In the genomic region with DNA sequence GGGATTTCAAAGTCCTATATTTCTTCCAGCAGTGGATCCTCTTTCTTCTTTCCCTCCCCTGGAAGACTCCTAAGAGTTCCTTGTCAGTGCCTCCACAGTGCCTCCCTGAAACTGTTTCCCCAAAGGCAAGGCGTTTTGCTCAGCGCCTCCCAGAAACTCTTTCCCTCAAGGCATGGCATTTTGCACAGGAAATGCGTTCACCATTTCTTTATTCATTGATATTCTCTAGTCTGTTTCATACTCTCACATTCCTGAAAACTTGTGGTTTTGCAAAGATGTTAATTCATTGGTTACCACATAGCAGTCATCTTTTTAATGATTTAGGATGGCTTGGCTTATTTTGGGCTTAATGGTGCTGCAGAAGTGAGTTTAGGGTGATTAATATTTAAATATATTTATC, we compare ENCODE assay signal across 28 cellular contexts.
"Had no signal": no experiment of that assay in that cellular context is flagged by ENCODE, and none has a peak within 500 bp of the region (broad histone marks: within the 10 kb centered on the region; RNA-seq: fewer than 3 reads in every experiment).

No MANE protein-coding gene starts in this region.

- DNase-seq: dermis blood vessel endothelial cell; dorsolateral prefrontal cortex; effector CD4-positive, alpha-beta T cell; effector memory CD4-positive, alpha-beta T cell; erythroblast; esophagus squamous epithelium; foreskin fibroblast; gastrocnemius medialis; glutamatergic neuron; head of caudate nucleus; heart right ventricle; hypothalamus; immature natural killer cell; islet precursor cell; left cardiac atrium; left lung; left ventricle myocardium superior; lower lobe of right lung; mesendoderm; midbrain; naive thymus-derived CD4-positive, alpha-beta T cell; natural killer cell had no signal

- H3K9me3 ChIP-seq: esophagus squamous epithelium, gastrocnemius medialis, heart right ventricle, left lung, lower lobe of right lung had no signal

- FAIRE-seq: colon, endothelial cell of umbilical vein had no signal

- H3K4me1 ChIP-seq: esophagus squamous epithelium, gastrocnemius medialis, heart right ventricle, left lung, lower lobe of right lung had no signal

- H3K27ac ChIP-seq: coronary artery, dorsolateral prefrontal cortex, epithelial cell of prostate, esophagus squamous epithelium, gastrocnemius medialis, heart right ventricle, left lung, lower lobe of right lung had no signal

- H3K4me1 Mint-ChIP-seq: immature natural killer cell; memory B cell; naive thymus-derived CD4-positive, alpha-beta T cell; natural killer cell had no signal

- H3K4me3 Mint-ChIP-seq: immature natural killer cell; memory B cell; naive thymus-derived CD4-positive, alpha-beta T cell; natural killer cell had no signal

- H3K36me3 Mint-ChIP-seq: immature natural killer cell; memory B cell; naive thymus-derived CD4-positive, alpha-beta T cell; natural killer cell had no signal

- ATAC-seq: esophagus mucosa; gastrocnemius medialis; heart right ventricle; left cardiac atrium; left lung; left ventricle myocardium superior; lower lobe of right lung; naive thymus-derived CD4-positive, alpha-beta T cell; natural killer cell had no signal

- H3K36me3 ChIP-seq: esophagus squamous epithelium, gastrocnemius medialis, heart right ventricle, left lung, lower lobe of right lung had no signal

- H3K27ac Mint-ChIP-seq: immature natural killer cell; memory B cell; naive thymus-derived CD4-positive, alpha-beta T cell; natural killer cell had no signal

- H3K27me3 Mint-ChIP-seq: memory B cell had no signal

- H3K4me3 ChIP-seq: coronary artery, dorsolateral prefrontal cortex, esophagus squamous epithelium, gastrocnemius medialis, heart right ventricle, left lung, lower lobe of right lung had no signal

- H3K27me3 ChIP-seq: dorsolateral prefrontal cortex, esophagus squamous epithelium, gastrocnemius medialis, heart right ventricle, left lung had no signal
